23 cellular contexts compared by ENCODE assay signal in the genomic region with DNA sequence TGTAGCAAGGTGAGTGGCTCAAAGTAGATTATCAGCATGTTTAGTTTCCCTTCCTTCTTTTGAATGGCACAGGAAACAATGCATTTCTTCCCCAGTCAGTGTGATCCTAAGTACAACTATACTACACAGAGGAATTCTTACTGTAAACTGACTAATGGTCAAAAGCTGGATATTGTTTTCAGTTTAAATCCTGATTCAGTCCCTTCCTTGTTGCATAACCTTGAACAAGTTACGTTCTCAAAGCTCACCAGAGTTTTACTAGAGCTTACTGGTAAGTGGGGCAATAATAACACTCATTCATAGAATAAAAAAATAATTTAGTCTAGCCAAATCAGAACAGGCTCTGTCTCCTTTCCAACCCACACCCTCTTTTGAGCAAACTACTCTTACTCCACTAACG.
"Had no signal": no experiment of that assay in that cellular context is flagged by ENCODE, and none has a peak within 500 bp of the region (broad histone marks: within the 10 kb centered on the region; RNA-seq: fewer than 3 reads in every experiment).

No MANE protein-coding gene starts in this region.

- FAIRE-seq: colon, islet of Langerhans had no signal

- H3K4me3 ChIP-seq: body of pancreas, dorsolateral prefrontal cortex, lower lobe of right lung, tibial artery had no signal

- H3K4me3 Mint-ChIP-seq: activated CD4-positive, alpha-beta T cell treated with anti-CD3 and anti-CD28 coated beads for 36 hours; activated T-helper 1 cell treated with anti-CD3 and anti-CD28 coated beads, Interleukin-12 subunit alpha, Interleukin-12 subunit beta, Interleukin-2, Interleukin-4 antibody, amounts not matched to agents 30 ng/mL and 10 ng/mL and 1 ng/mL, durations not matched to agents 14 hours and 24 hours and 36 hours; mesothelial cell of epicardium; nephron had no signal

- H3K36me3 ChIP-seq: lower lobe of right lung, tibial artery had no signal

- DNase-seq: activated CD4-positive, alpha-beta T cell treated with anti-CD3 and anti-CD28 coated beads for 36 hours; activated CD4-positive, alpha-beta T cell treated with anti-CD3 and anti-CD28 coated beads, Interleukin-2, amount 50 U/mL, for 48 hours; activated gamma-delta T cell treated with Interleukin-2 at 50 U/mL for 16 hours; activated T-cell treated with anti-CD3 and anti-CD28 coated beads for 4 hours; amniotic stem cell; body of pancreas; caudate nucleus; dorsolateral prefrontal cortex; left colon; lower lobe of right lung; nucleus accumbens; posterior cingulate gyrus; stimulated activated CD4-positive, alpha-beta T cell treated with anti-CD3 and anti-CD28 coated beads, Interleukin-2, amount 100 ng/mL, for 24 hours; stimulated activated naive CD4-positive, alpha-beta T cell treated with Interleukin-2 at 50 U/mL for 16 hours; substantia nigra; tibial artery had no signal

- H3K27me3 ChIP-seq: body of pancreas, tibial artery had no signal

- ATAC-seq: activated CD4-positive, alpha-beta T cell treated with anti-CD3 and anti-CD28 coated beads for 36 hours; activated naive CD4-positive, alpha-beta T cell treated with anti-CD3 and anti-CD28 coated beads, Interleukin-2, amount 50 U/mL, for 72 hours; body of pancreas; left colon; lower lobe of right lung had no signal

- H3K4me1 Mint-ChIP-seq: activated CD4-positive, alpha-beta T cell treated with anti-CD3 and anti-CD28 coated beads for 36 hours had no signal

- H3K27ac ChIP-seq: body of pancreas, dorsolateral prefrontal cortex, epithelial cell of prostate, lower lobe of right lung, tibial artery had no signal

- H3K9me3 Mint-ChIP-seq: nephron had no signal

- H3K4me1 ChIP-seq: body of pancreas, lower lobe of right lung, tibial artery had no signal

- H3K27ac Mint-ChIP-seq: activated CD4-positive, alpha-beta T cell treated with anti-CD3 and anti-CD28 coated beads for 36 hours; activated naive CD4-positive, alpha-beta T cell treated with anti-CD3 and anti-CD28 coated beads, Interleukin-2, amount 50 U/mL, for 72 hours; activated T-helper 1 cell treated with anti-CD3 and anti-CD28 coated beads, Interleukin-12 subunit alpha, Interleukin-12 subunit beta, Interleukin-2, Interleukin-4 antibody, amounts not matched to agents 30 ng/mL and 10 ng/mL and 1 ng/mL, durations not matched to agents 14 hours and 24 hours and 36 hours; nephron had no signal

- H3K36me3 Mint-ChIP-seq: mesothelial cell of epicardium had no signal

- H3K9me3 ChIP-seq: lower lobe of right lung, tibial artery had no signal
